ENCODE assay signal across 9 cellular contexts in the genomic region with DNA sequence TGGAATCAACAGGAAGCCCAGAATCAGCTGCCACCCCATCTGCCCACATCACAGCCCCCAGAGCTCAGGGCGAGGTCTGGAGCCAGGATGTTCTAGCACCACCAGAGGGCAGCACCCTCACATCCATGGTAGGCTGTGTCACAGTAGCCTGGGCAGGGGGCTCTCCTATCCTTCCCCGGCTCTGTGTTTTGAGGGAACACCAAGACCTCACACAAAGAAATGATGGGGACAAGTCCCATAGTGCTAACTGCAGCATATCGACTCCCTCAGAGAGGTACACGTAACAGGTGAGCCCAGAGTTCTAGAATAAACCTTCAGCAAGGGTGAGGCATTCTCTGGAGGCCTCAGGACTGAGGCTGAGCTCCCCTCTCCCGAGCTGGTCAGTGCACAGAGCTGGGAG. TPM values are rescaled to one million over a fixed set of nuclear protein-coding genes. Genes with fewer than 3 reads are reported as not detected.
DNase-seq lines count a peak whose midpoint lies in the region; ATAC-seq and TF ChIP-seq lines count a peak whose summit lies in the region.
"Had no signal": no experiment of that assay in that cellular context is flagged by ENCODE, and none has a peak within 500 bp of the region (broad histone marks: within the 10 kb centered on the region; RNA-seq: fewer than 3 reads in every experiment).

No MANE protein-coding gene starts in this region.

- no peaks in the 10 kb centered on the region for H3K36me3 ChIP-seq in psoas muscle (ENCODE audit: insufficient read depth in 1 of 2, low read depth in 1 of 2)
- H3K36me3 ChIP-seq in vagina, result no peaks in the 10 kb centered on the region

- H3K27ac ChIP-seq in psoas muscle (no peak overlapping the region), vagina (peak overlapping the region; percentile 9)
- H3K27ac ChIP-seq: SK-N-MC had no signal

- no peak overlapping the region for H3K4me3 ChIP-seq in psoas muscle
- H3K4me3 ChIP-seq in vagina, result no peak overlapping the region
- H3K4me3 ChIP-seq: SK-N-MC had no signal

- WGBS in psoas muscle, 3 donors, result 28 to 34% (median 30%) methylated on average over 5 of the region's 5 CpGs

- in situ Hi-C loops in Caki2 (cut with HindIII; ENCODE audit: low pct_unique_long_range_greater_than_20kb, low sequenced_read_pairs) (no loop called here), SK-MEL-5 (cut with HindIII; ENCODE audit: low pct_unique_long_range_greater_than_20kb, low sequenced_read_pairs) (no loop called here)

- H3K27me3 ChIP-seq in psoas muscle (ENCODE audit: insufficient read depth in 3 of 3, low read length in 2 of 3), result peaks cover 0 to 10% (median 3%) of the 10 kb centered on the region in 3 donors
- no peaks in the 10 kb centered on the region for H3K27me3 ChIP-seq in vagina

- peak; percentile 92 for TF ChIP-seq CTCF in psoas muscle (IDR thresholded peaks at IDR 0.05)
- TF ChIP-seq CTCF in vagina (IDR thresholded peaks at IDR 0.05), result peak; percentile 79 to 90 (median 86)

- TF ChIP-seq POLR2A in vagina (IDR thresholded peaks at IDR 0.05), result no peak

- peak; percentile 55 to 68 (median 60) for ATAC-seq in psoas muscle

- H3K4me1 ChIP-seq in psoas muscle, result no peaks in the 10 kb centered on the region
- peaks cover 33% of the 10 kb centered on the region for H3K4me1 ChIP-seq in vagina

- intact Hi-C loops in psoas muscle (cut with DNase I) (loop anchor here (1.0 to 10.0 kb wide), 3 partner anchors 104 to 287 kb away; no protein-coding TSS in a partner anchor), vagina (cut with DNase I) (loop anchor here (2.0 kb wide), 1 partner anchor 105 kb away; no protein-coding TSS in a partner anchor)

- DNase-seq in Caki2 (ENCODE audit: low read depth) (peak; percentile 30), HuH-7.5 (ENCODE audit: low spot score) (peak; percentile 83), SK-MEL-5 (ENCODE audit: low read depth, low spot score) (peak; percentile 68), glomerular visceral epithelial cell (ENCODE audit: extremely low spot score) (peak; percentile 42), psoas muscle (peak; percentile 68 to 77), vagina (ENCODE audit: extremely low spot score in 2 of 2) (no peak), NCI-H1048 (lab: John Stamatoyannopoulos, UW) (no peak)
- peak; percentile 34 to 72 (median 61) for DNase-seq in activated naive CD4-positive, alpha-beta T cell (lab: John Stamatoyannopoulos, UW)

- H3K9me3 ChIP-seq in psoas muscle (no peaks in the 10 kb centered on the region), vagina (no peaks in the 10 kb centered on the region)

RNA-seq across cellular contexts. Expression of gene KCNC4, which starts 2.3 kb away (rescaled TPM):
- total RNA-seq in Caki2 (2014; rRNA removed; shearing (Covaris generic); ENCODE audit: low replicate concordance), result 1.1 and 4.9 TPM in 2 replicates
- total RNA-seq in SK-MEL-5 (2014; rRNA removed; shearing (Covaris generic)), result 1.8 and 2.7 TPM in 2 replicates
- 5.5 and 11.5 TPM in 2 replicates for polyA plus RNA-seq in SK-MEL-5 (2015; cell fraction: cytosol; rRNA removed)
- 8.8 and 16.6 TPM in 2 replicates for polyA plus RNA-seq in SK-MEL-5 (2015; cell fraction: nucleus; rRNA removed)
- total RNA-seq in psoas muscle (10 to 100 TPM in 1 of 4 donors, 1 to 10 TPM in 3; 5.1 to 14.5 (median 5.9) TPM), vagina (10.1 TPM)
- polyA plus RNA-seq in psoas muscle, result 1 to 10 TPM; 2.4 to 9.2 (median 3.1) TPM

RNA-seq across cellular contexts. Expression of gene SLC6A17, which starts 57.5 kb away (rescaled TPM):
- 1.3 and 3.2 TPM in 2 replicates for total RNA-seq in Caki2 (2014; rRNA removed; shearing (Covaris generic); ENCODE audit: low replicate concordance)
- total RNA-seq in SK-MEL-5 (2014; rRNA removed; shearing (Covaris generic)), result 5.7 and 6.9 TPM in 2 replicates
- polyA plus RNA-seq in SK-MEL-5 (2015; cell fraction: cytosol; rRNA removed), result 4.7 and 6.6 TPM in 2 replicates
- 1.6 and 4.6 TPM in 2 replicates for polyA plus RNA-seq in SK-MEL-5 (2015; cell fraction: nucleus; rRNA removed)
- total RNA-seq in psoas muscle, result under 1 TPM; 0.09 to 0.19 (median 0.15) TPM
- under 1 TPM; 0.03 to 0.10 (median 0.08) TPM for polyA plus RNA-seq in psoas muscle
- total RNA-seq in vagina, result 1.7 TPM

Comparison
In these comparisons a context has a peak if more than half of its experiments do, and no peak if none do; other contexts are left out.
1. DNase-seq: peak in Caki2 (single experiment), HuH-7.5 (single experiment), SK-MEL-5 (single experiment), activated naive CD4-positive, alpha-beta T cell (4 of 4), glomerular visceral epithelial cell (single experiment) and psoas muscle (2 of 2); none in vagina (0 of 2) and NCI-H1048 (single experiment).